Comparison of ENCODE assay signal across 9 cellular contexts in genomic region chr7:13981070-13981469, GRCh38. TPM values are rescaled to one million over a fixed set of nuclear protein-coding genes. Genes with fewer than 3 reads are reported as not detected.
A peak's percentile ranks its signal among the peaks of the same experiment; 100 is the strongest.
DNase-seq lines count a peak whose midpoint lies in the region; ATAC-seq, FAIRE-seq and TF ChIP-seq lines count a peak whose summit lies in the region.
"Had no signal": no experiment of that assay in that cellular context is flagged by ENCODE, and none has a peak within 500 bp of the region (broad histone marks: within the 10 kb centered on the region; RNA-seq: fewer than 3 reads in every experiment).

No MANE protein-coding gene starts in this region.

- H3K4me1 Mint-ChIP-seq in Calu3 (ENCODE audit: low read depth, unreplicated experiment) (peaks cover 34% of the 10 kb centered on the region), nephron (peaks cover 28% of the 10 kb centered on the region), immature natural killer cell (no peaks in the 10 kb centered on the region)

- intact Hi-C loops in Calu3 (cut with micrococcal nuclease; ENCODE audit: unreplicated experiment) = loop anchor here (1.0 to 10.0 kb wide), 5 partner anchors 8 to 454 kb away; partner anchors contain the start of gene ETV1

- H3K27ac Mint-ChIP-seq in Calu3 (ENCODE audit: unreplicated experiment) (peak overlapping the region; percentile 87), nephron (peak overlapping the region; percentile 13 to 59 (median 34)), immature natural killer cell (no peak overlapping the region)
- H3K27ac Mint-ChIP-seq: T-helper 17 cell had no signal

- no peak for TF ChIP-seq CTCF in Calu3 (IDR thresholded peaks at IDR 0.05; ENCODE audit: unreplicated experiment)
- no peak for TF ChIP-seq CTCF in nephron (IDR thresholded peaks at IDR 0.05; ENCODE audit: unreplicated experiment in 3 of 3)

- no peak for ATAC-seq in HG03378 (IDR thresholded peaks at IDR 0.05; ENCODE audit: unreplicated experiment)
- ATAC-seq in HG02642 (IDR thresholded peaks at IDR 0.05; ENCODE audit: poor library complexity, unreplicated experiment) = no peak
- ATAC-seq: T-helper 17 cell had no signal

- peak; percentile 97 for FAIRE-seq in endometrium (lab: Jason Lieb, UNC)

- H3K36me3 Mint-ChIP-seq in Calu3 (ENCODE audit: insufficient read depth, unreplicated experiment) (peaks cover 10% of the 10 kb centered on the region), nephron (ENCODE audit: low read depth) (peaks cover 6% of the 10 kb centered on the region), immature natural killer cell (no peaks in the 10 kb centered on the region)

- H3K9me3 Mint-ChIP-seq in Calu3 (ENCODE audit: low read depth, unreplicated experiment) (no peaks in the 10 kb centered on the region), nephron (no peaks in the 10 kb centered on the region), immature natural killer cell (peaks cover 0 to 2% (median 0%) of the 10 kb centered on the region in 6 donors)

- CTCF ChIA-PET in Calu3 (lab: Charles Lee) = interaction anchor here (0.6 to 3.6 kb wide), 7 partner anchors 9 to 711 kb away, joined by 3 to 25 read pairs (median 3); partner anchors contain the start of gene ETV1

- DNase-seq in Calu3 (peak; percentile 74), NCI-H460 (ENCODE audit: extremely low read depth, low read depth) (peak; percentile 82), COR-L47 (lab: John Stamatoyannopoulos, UW) (no peak), immature natural killer cell (no peak)
- DNase-seq: T-helper 17 cell had no signal

- H3K27me3 Mint-ChIP-seq in Calu3 (ENCODE audit: unreplicated experiment) (no peaks in the 10 kb centered on the region), nephron (ENCODE audit: low read depth) (no peaks in the 10 kb centered on the region), immature natural killer cell (ENCODE audit: low read depth in 3 of 3) (peaks cover 0 to 33% (median 6%) of the 10 kb centered on the region in 3 donors)

- H3K4me3 Mint-ChIP-seq in Calu3 (ENCODE audit: low read depth, unreplicated experiment) (peak overlapping the region; percentile 59), nephron (no peak overlapping the region), immature natural killer cell (no peak overlapping the region)
- H3K4me3 Mint-ChIP-seq: T-helper 17 cell had no signal

- BruUV-seq in Calu3 (replicated peaks; lab: Mats Ljungman, UMichigan) = no TSS peak

RNA-seq across cellular contexts. Expression of gene ETV1, which starts 8.4 kb away (rescaled TPM):
- total RNA-seq in Calu3 (2022) = 44.4 and 45.9 TPM in 2 replicates
- 68.8 and 81.6 TPM in 2 replicates for total RNA-seq in NCI-H460 (2014; rRNA removed; shearing (Covaris generic))
- 17.4 and 33.0 TPM in 2 replicates for polyA plus RNA-seq in NCI-H460 (2014; cell fraction: nucleus; rRNA removed)
- polyA plus RNA-seq in immature natural killer cell = not detected

Comparison
In these comparisons a context has a peak if more than half of its experiments do, and no peak if none do; other contexts are left out.
1. DNase-seq: peak in Calu3 (single experiment) and NCI-H460 (single experiment); none in COR-L47 (single experiment) and immature natural killer cell (0 of 3).
2. H3K27ac Mint-ChIP-seq: peak in Calu3 (single experiment) and nephron (3 of 3); none in immature natural killer cell (0 of 6).